In genomic region chr10:62025134-62025794, GRCh38 we compare ENCODE assay signal across 20 cellular contexts.
DNase-seq lines count a peak whose midpoint lies in the region; ATAC-seq, FAIRE-seq and TF ChIP-seq lines count a peak whose summit lies in the region.
"Had no signal": no experiment of that assay in that cellular context is flagged by ENCODE, and none has a peak within 500 bp of the region (broad histone marks: within the 10 kb centered on the region; RNA-seq: fewer than 3 reads in every experiment).

No MANE protein-coding gene starts in this region.

- no peak for FAIRE-seq in bronchial epithelial cell (lab: Jason Lieb, UNC)
- FAIRE-seq: H54 had no signal

- peak overlapping the region; percentile 72 for H3K4ac ChIP-seq in IMR-90 (ENCODE audit: low read depth, low read length)

- H3K9me1 ChIP-seq in IMR-90 (ENCODE audit: insufficient read depth, low read length): peaks cover 14% of the 10 kb centered on the region

- dilution Hi-C loops in IMR-90 (cut with HindIII; ENCODE audit: low sequenced_read_pairs, unreplicated experiment): no loop called here

- H4K20me1 ChIP-seq in IMR-90 (ENCODE audit: insufficient read depth, low read length): peaks cover 5% of the 10 kb centered on the region; the same call in 1 of the 2 replicates

- POLR2A ChIA-PET in IMR-90 (lab: Charles Lee; ENCODE audit: unreplicated experiment): no interaction called here

- no peak for TF ChIP-seq RAD21 in IMR-90 (IDR thresholded peaks at IDR 0.05; ENCODE audit: low read length)

- H2BK120ac ChIP-seq in IMR-90 (ENCODE audit: low read depth, low read length): peak overlapping the region; percentile 42; the same call in 1 of the 2 replicates

- peak overlapping the region; percentile 60 for H4K91ac ChIP-seq in IMR-90 (ENCODE audit: insufficient read depth, low read depth, low read length)

- DNase-seq in EH (ENCODE audit: low read depth) (peak; percentile 62), IMR-90 (no peak), bronchial epithelial cell (ENCODE audit: low read depth) (peak; percentile 92), naive B cell (no peak), retina (no peak)
- DNase-seq: activated CD8-positive, alpha-beta T cell treated with anti-CD3 and anti-CD28 coated beads for 36 hours; DMS 273 treated with DMSO at 0.1 percent for 48 hours; head of caudate nucleus; NCI-H2029 treated with DMSO at 0.1 percent for 48 hours; NCI-H446; Right ventricle myocardium superior had no signal

- H3K4me1 Mint-ChIP-seq in naive B cell: peaks cover 64 to 96% (median 80%) of the 10 kb centered on the region in 3 donors

- peaks cover 11% of the 10 kb centered on the region; the same call in 1 of the 2 replicates for H3K36me3 ChIP-seq in IMR-90 (ENCODE audit: control insufficient read depth, insufficient read depth, low read length)
- no peaks in the 10 kb centered on the region for H3K36me3 ChIP-seq in bronchial epithelial cell (ENCODE audit: control insufficient read depth, insufficient read depth, low read length)
- H3K36me3 ChIP-seq: thoracic aorta had no signal

- CTCF ChIA-PET in IMR-90 (lab: Yijun Ruan, JAX): interaction anchor here (0.6 to 1.0 kb wide), 3 partner anchors 13 to 218 kb away, joined by 3 to 5 read pairs (median 3); no protein-coding TSS in a partner anchor

- H3K27me3 Mint-ChIP-seq in naive B cell: no peaks in the 10 kb centered on the region
- H3K27me3 Mint-ChIP-seq: activated CD8-positive, alpha-beta T cell treated with anti-CD3 and anti-CD28 coated beads for 36 hours; central memory CD8-positive, alpha-beta T cell had no signal

- 0 out of 2 replicates have a peak overlapping the region, but pooled peaks have one; percentile 57 for H2AK5ac ChIP-seq in IMR-90 (ENCODE audit: low read depth, low read length)

- intact Hi-C loops in IMR-90 (cut with micrococcal nuclease): no loop called here

- peak overlapping the region in 1 of 8 donors; percentile 25 for H3K4me3 Mint-ChIP-seq in naive B cell
- H3K4me3 Mint-ChIP-seq: activated CD8-positive, alpha-beta T cell treated with anti-CD3 and anti-CD28 coated beads for 36 hours; central memory CD8-positive, alpha-beta T cell; neural crest cell had no signal

- no peak overlapping the region for H4K8ac ChIP-seq in IMR-90 (ENCODE audit: low read depth in 2 of 2, low read length in 2 of 2)

- no peak overlapping the region for H3K9ac ChIP-seq in IMR-90 (ENCODE audit: low read depth, low read length)
- H3K9ac ChIP-seq: BLaER1 treated with 17β-estradiol and CSF1 and Interleukin-3, amounts not matched to agents 10 nM and 100 nM had no signal

- peak overlapping the region; percentile 42 for H2BK5ac ChIP-seq in IMR-90 (ENCODE audit: low read depth, low read length, poor library complexity, severe bottlenecking)

- H3K79me1 ChIP-seq in IMR-90 (ENCODE audit: low read depth in 1 of 2, low read length in 2 of 2): peaks cover 49 to 85% of the 10 kb centered on the region in 2 experiments

- no peak overlapping the region for H2AFZ ChIP-seq in IMR-90 (replicated peaks; ENCODE audit: low read length, poor library complexity)

- H3K27me3 ChIP-seq in IMR-90 (ENCODE audit: control insufficient read depth, insufficient read depth, low read length) (no peaks in the 10 kb centered on the region), bronchial epithelial cell (ENCODE audit: control insufficient read depth, insufficient read depth, low read length) (no peaks in the 10 kb centered on the region)
- H3K27me3 ChIP-seq: BLaER1 treated with 17β-estradiol and CSF1 and Interleukin-3, amounts not matched to agents 10 nM and 100 nM had no signal

- no peak overlapping the region for H3K18ac ChIP-seq in IMR-90 (ENCODE audit: low read depth, low read length)

- H3K4me2 ChIP-seq in IMR-90 (ENCODE audit: low read depth, low read length): no peak overlapping the region

- no peaks in the 10 kb centered on the region; the same call in 1 of the 2 replicates for H3K9me3 ChIP-seq in IMR-90 (ENCODE audit: control insufficient read depth, insufficient read depth, low read length)
- H3K9me3 ChIP-seq: thoracic aorta had no signal

- in situ Hi-C loops in IMR-90 (cut with MboI; ENCODE audit: low sequenced_read_pairs): loop anchor here (25.0 kb wide), 3 partner anchors 562 to 1213 kb away; partner anchors contain the start of genes ADO and EGR2

- no peak for TF ChIP-seq POLR2A in IMR-90 (IDR thresholded peaks at IDR 0.05; ENCODE audit: low read depth, low read length)

- H2AK9ac ChIP-seq in IMR-90 (replicated peaks; ENCODE audit: low read depth, low read length, poor library complexity): no peak overlapping the region

- no peak for TF ChIP-seq CTCF in IMR-90 (conservative IDR thresholded peaks at IDR 0.05; ENCODE audit: low read depth, low read length)
- no peak for TF ChIP-seq CTCF in bronchial epithelial cell (IDR thresholded peaks at IDR 0.05; ENCODE audit: insufficient read depth, low read length, severe bottlenecking)

- no peak overlapping the region for H2BK20ac ChIP-seq in IMR-90 (ENCODE audit: low read depth, low read length)

- H3K56ac ChIP-seq in IMR-90 (ENCODE audit: extremely low read depth, insufficient read depth, low read length): no peak overlapping the region

- H3K36me3 Mint-ChIP-seq in naive B cell: peaks cover 39 to 44% of the 10 kb centered on the region in 2 donors

- peaks cover 28% of the 10 kb centered on the region for H3K4me1 ChIP-seq in IMR-90 (ENCODE audit: control insufficient read depth, insufficient read depth, low read length)

- H2BK15ac ChIP-seq in IMR-90 (ENCODE audit: low read depth, low read length): no peak overlapping the region

- H3K14ac ChIP-seq in IMR-90 (replicated peaks; ENCODE audit: low read depth, low read length): peak overlapping the region; percentile 37; the same call in 1 of the 2 replicates

- peak overlapping the region; percentile 73; the same call in 1 of the 2 replicates for H3K23ac ChIP-seq in IMR-90 (ENCODE audit: low read depth, low read length)

- H3K27ac ChIP-seq in IMR-90 (ENCODE audit: insufficient read depth, low read length): no peak overlapping the region
- H3K27ac ChIP-seq: BLaER1 treated with 17β-estradiol and CSF1 and Interleukin-3, amounts not matched to agents 10 nM and 100 nM; VCaP had no signal

- peak overlapping the region; percentile 45 to 100 (median 63) for H3K27ac Mint-ChIP-seq in naive B cell

- WGBS in IMR-90 (ENCODE audit: extremely low coverage in 2 of 2, insufficient read length in 1 of 2), 2 experiments: no CpG with 5 or more reads among the region's 4 CpGs

- ATAC-seq in IMR-90 (ENCODE audit: low read depth) (no peak), naive B cell (ENCODE audit: low read depth in 2 of 2) (no peak), GM18511 (IDR thresholded peaks at IDR 0.05; ENCODE audit: unreplicated experiment) (no peak), GM19452 (IDR thresholded peaks at IDR 0.05; ENCODE audit: unreplicated experiment) (no peak), GM19023 (IDR thresholded peaks at IDR 0.05; ENCODE audit: unreplicated experiment) (no peak)
- ATAC-seq: activated CD8-positive, alpha-beta T cell treated with anti-CD3 and anti-CD28 coated beads for 36 hours had no signal

- H4K5ac ChIP-seq in IMR-90 (ENCODE audit: low read depth, low read length): peak overlapping the region; percentile 39; the same call in 1 of the 2 replicates

- no TSS peak for BruUV-seq in IMR-90 (replicated peaks; lab: Mats Ljungman, UMichigan)

- H3K4me3 ChIP-seq in IMR-90 (ENCODE audit: insufficient read depth, low read depth, low read length): no peak overlapping the region
- H3K4me3 ChIP-seq in bronchial epithelial cell (ENCODE audit: low read depth, low read length): no peak overlapping the region
- H3K4me3 ChIP-seq: BLaER1 treated with 17β-estradiol and CSF1 and Interleukin-3, amounts not matched to agents 10 nM and 100 nM; thoracic aorta had no signal

- H3K9me3 Mint-ChIP-seq in naive B cell: peaks cover 0 to 5% (median 2%) of the 10 kb centered on the region in 7 donors
- H3K9me3 Mint-ChIP-seq: central memory CD8-positive, alpha-beta T cell had no signal

TF ChIP-seq in IMR-90, 13 proteins besides CTCF, POLR2A, EP300 and RAD21:
- TF ChIP-seq CHD1 (IDR thresholded peaks at IDR 0.05; ENCODE audit: low read depth, low read length) (no peak), FOS (IDR thresholded peaks at IDR 0.05; ENCODE audit: low read depth, low read length) (no peak), RFX5 (IDR thresholded peaks at IDR 0.05; ENCODE audit: low read depth, low read length) (no peak), ELK1 (IDR thresholded peaks at IDR 0.05; ENCODE audit: borderline replicate concordance, low read depth, low read length) (no peak), NFE2L2 (IDR thresholded peaks at IDR 0.05; ENCODE audit: low read depth, low read length) (no peak), MXI1 (IDR thresholded peaks at IDR 0.05; ENCODE audit: borderline replicate concordance, low read depth, low read length) (no peak), CEBPB (IDR thresholded peaks at IDR 0.05; ENCODE audit: low read depth, low read length) (no peak), MAZ (IDR thresholded peaks at IDR 0.05; ENCODE audit: borderline replicate concordance, low read depth, low read length) (no peak), SMC3 (IDR thresholded peaks at IDR 0.05; ENCODE audit: low read depth, low read length) (no peak), BHLHE40 (IDR thresholded peaks at IDR 0.05; ENCODE audit: low read depth, low read length) (no peak)
- TF ChIP-seq, protein P1, sequence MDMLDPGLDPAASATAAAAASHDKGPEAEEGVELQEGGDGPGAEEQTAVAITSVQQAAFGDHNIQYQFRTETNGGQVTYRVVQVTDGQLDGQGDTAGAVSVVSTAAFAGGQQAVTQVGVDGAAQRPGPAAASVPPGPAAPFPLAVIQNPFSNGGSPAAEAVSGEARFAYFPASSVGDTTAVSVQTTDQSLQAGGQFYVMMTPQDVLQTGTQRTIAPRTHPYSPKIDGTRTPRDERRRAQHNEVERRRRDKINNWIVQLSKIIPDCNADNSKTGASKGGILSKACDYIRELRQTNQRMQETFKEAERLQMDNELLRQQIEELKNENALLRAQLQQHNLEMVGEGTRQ (IDR thresholded peaks at IDR 0.05; ENCODE audit: low read depth, low read length): no peak

Comparison
In these comparisons a context has a peak if more than half of its experiments do, and no peak if none do; other contexts are left out.
1. DNase-seq: peak in EH (single experiment) and bronchial epithelial cell (single experiment); none in IMR-90 (single experiment), naive B cell (single experiment) and retina (single experiment).